In the genomic region with DNA sequence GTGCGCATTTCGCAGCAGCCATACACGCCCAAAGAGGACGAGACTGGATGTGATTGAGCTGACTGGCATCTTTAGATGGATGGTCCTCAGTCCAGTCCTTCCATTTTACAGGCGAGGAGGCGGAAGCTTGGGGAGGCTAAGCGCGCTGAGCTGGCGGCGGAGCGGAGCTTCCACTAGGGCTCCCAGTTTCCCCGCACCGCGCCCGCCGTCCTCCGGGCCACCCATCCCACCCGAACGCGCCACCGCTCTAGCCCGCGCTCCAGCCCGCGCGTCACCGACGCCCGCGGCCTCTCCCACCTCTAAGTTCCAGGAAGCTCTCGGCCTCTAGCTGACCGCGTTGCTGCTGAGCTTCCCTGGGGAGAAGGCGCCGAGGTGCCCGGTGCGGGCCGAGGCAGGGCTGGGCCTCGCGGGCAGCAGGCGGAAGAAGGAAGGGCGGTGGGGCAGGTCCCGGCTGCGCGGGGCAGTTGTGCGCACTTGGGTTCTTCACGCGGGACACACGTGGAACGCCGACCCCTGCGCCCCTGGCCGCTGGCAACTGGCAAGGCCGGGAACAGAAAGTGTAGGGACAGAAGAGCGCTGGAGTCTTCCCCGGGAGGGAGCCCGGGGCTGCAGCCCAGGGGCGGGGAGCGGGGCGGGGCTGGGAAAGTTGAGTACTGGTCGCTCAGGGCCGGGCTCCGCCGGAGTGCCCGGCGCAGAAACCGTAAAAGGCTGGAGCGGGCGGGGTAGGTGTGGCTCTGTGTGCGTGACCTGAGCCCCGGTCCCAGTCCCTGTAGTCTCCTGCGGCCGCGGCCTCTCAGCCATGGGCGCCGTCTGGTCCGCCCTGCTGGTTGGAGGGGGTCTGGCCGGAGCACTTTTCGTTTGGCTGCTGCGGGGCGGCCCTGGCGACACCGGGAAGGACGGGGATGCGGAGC, we compare ENCODE assay signal across 8 cellular contexts. TPM values are rescaled to one million over a fixed set of nuclear protein-coding genes. Genes with fewer than 3 reads are reported as not detected.
DNase-seq lines count a peak whose midpoint lies in the region; ATAC-seq and TF ChIP-seq lines count a peak whose summit lies in the region.

A gene (plus strand): TSS at position 763 of the 911 bp plus-strand sequence. CDS start 37 bp downstream, at position 800.

- no peaks in the 10 kb centered on the region for H3K9me3 Mint-ChIP-seq in osteocyte (ENCODE audit: unreplicated experiment)

- no TSS peak for BruUV-seq in OCI-LY7 (replicated peaks; lab: Mats Ljungman, UMichigan)

- ATAC-seq in HG02852 (IDR thresholded peaks at IDR 0.05; ENCODE audit: unreplicated experiment) (peak; percentile 33), left cardiac atrium (peak; percentile 85 to 93), GM19467 (IDR thresholded peaks at IDR 0.05; ENCODE audit: unreplicated experiment) (no peak)

- H3K4me1 Mint-ChIP-seq in osteocyte (ENCODE audit: unreplicated experiment), result peaks cover 23% of the 10 kb centered on the region

- peak within 1 kb of the TSS; percentile 89 for H3K27ac Mint-ChIP-seq in osteocyte (ENCODE audit: unreplicated experiment)

- no peaks in the 10 kb centered on the region for H3K9me3 ChIP-seq in OCI-LY7 (ENCODE audit: low read length)

- no peaks in the 10 kb centered on the region for H3K9me2 ChIP-seq in OCI-LY7 (ENCODE audit: insufficient read depth, low read length)

- H3K4me3 ChIP-seq in OCI-LY7 (ENCODE audit: low read depth, low read length, poor library complexity, severe bottlenecking), result no peak within 1 kb of the TSS

- no peaks in the 10 kb centered on the region for H4K20me1 ChIP-seq in OCI-LY7 (ENCODE audit: insufficient read depth, low read length)

- no peak within 1 kb of the TSS for H3K4me2 ChIP-seq in OCI-LY7 (ENCODE audit: low read length)

- H3K79me2 ChIP-seq in OCI-LY7 (ENCODE audit: insufficient read depth, low read depth, low read length), result no peaks in the 10 kb centered on the region

- H3K27me3 Mint-ChIP-seq in osteocyte (ENCODE audit: unreplicated experiment), result no peaks in the 10 kb centered on the region

- no peaks in the 10 kb centered on the region for H3K4me1 ChIP-seq in OCI-LY7 (ENCODE audit: insufficient read depth, low read length, poor library complexity, severe bottlenecking)

- no peaks in the 10 kb centered on the region for H3K36me3 ChIP-seq in OCI-LY7 (ENCODE audit: insufficient read depth, low read length)

- no peak within 1 kb of the TSS for H2AFZ ChIP-seq in OCI-LY7 (ENCODE audit: low read length)

- TF ChIP-seq CTCF in osteocyte (IDR thresholded peaks at IDR 0.05) (peak; percentile 6), OCI-LY7 (conservative IDR thresholded peaks at IDR 0.05; ENCODE audit: low read length) (no peak)

- H3K4me3 Mint-ChIP-seq in osteocyte (ENCODE audit: unreplicated experiment), result peak within 1 kb of the TSS; percentile 87

- peaks cover 11% of the 10 kb centered on the region for H3K36me3 Mint-ChIP-seq in osteocyte (ENCODE audit: unreplicated experiment)

- DNase-seq in COR-L47 (lab: John Stamatoyannopoulos, UW) (peak; percentile 21), RPMI8226 (peak; percentile 65), amygdala (lab: John Stamatoyannopoulos, UW) (peak in 39 of 56 donors; percentile 8 to 67 (median 35)), left cardiac atrium (peak; percentile 85), osteocyte (ENCODE audit: extremely low spot score, unreplicated experiment) (peak; percentile 89), OCI-LY7 (ENCODE audit: low spot score) (no peak)

- intact Hi-C loops in left cardiac atrium (cut with DNase I), result loop anchor here in 1 of 2 donors (5.0 to 10.0 kb wide), 2 partner anchors 111 to 116 kb away; a partner anchor contains a TSS
- intact Hi-C loops in OCI-LY7 (cut with micrococcal nuclease; ENCODE audit: unreplicated experiment), result no loop called here

- POLR2A ChIA-PET in OCI-LY7 (lab: Charles Lee), result interaction anchor here (0.6 kb wide), 1 partner anchor 195 kb away, joined by 3 read pairs; no protein-coding TSS in a partner anchor

- CTCF ChIA-PET in OCI-LY7 (lab: Charles Lee; ENCODE audit: unreplicated experiment), result interaction anchor here (0.6 kb wide), 1 partner anchor 582 kb away, joined by 4 read pairs; a partner anchor contains a TSS

- H3K27ac ChIP-seq in OCI-LY7 (ENCODE audit: low read depth, low read length, poor library complexity, severe bottlenecking), result no peak within 1 kb of the TSS

RNA-seq across cellular contexts. Expression of the gene that starts here (rescaled TPM):
- 10 to 100 TPM; 27.2 to 36.7 TPM for total RNA-seq in left cardiac atrium
- total RNA-seq in osteocyte, result 2.4 TPM in 2 replicates
- total RNA-seq in OCI-LY7 (2014; rRNA removed; shearing (Covaris generic)), result not detected in 2 replicates
- not detected in 2 replicates for total RNA-seq in OCI-LY7 (2022)
